15 cellular contexts compared by ENCODE assay signal in the genomic region with DNA sequence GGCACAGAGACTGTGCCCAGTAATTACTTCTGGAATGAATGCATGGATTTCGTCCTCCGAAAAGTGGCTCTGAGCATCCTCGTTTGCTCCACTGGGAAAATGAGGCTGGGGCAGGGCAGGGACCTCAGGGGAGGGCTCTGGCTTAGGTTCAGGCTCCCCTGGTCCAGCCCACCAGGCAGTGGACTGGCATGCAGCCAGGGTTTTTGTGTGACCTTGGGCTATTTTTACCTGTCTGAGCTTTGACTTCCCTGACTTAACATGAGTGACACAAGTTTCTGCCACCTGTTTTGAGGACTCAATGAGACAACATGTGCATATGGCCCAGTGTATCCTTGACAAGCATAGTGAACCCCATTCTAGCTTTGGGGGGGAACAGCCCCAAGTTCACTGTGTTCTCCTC. TPM values are rescaled to one million over a fixed set of nuclear protein-coding genes. Genes with fewer than 3 reads are reported as not detected.
A peak's percentile ranks its signal among the peaks of the same experiment; 100 is the strongest.
DNase-seq lines count a peak whose midpoint lies in the region; ATAC-seq, FAIRE-seq and TF ChIP-seq lines count a peak whose summit lies in the region.
"Had no signal": no experiment of that assay in that cellular context is flagged by ENCODE, and none has a peak within 500 bp of the region (broad histone marks: within the 10 kb centered on the region; RNA-seq: fewer than 3 reads in every experiment).

No MANE protein-coding gene starts in this region.

- no peak overlapping the region for H3K27ac Mint-ChIP-seq in T-helper 17 cell
- H3K27ac Mint-ChIP-seq: naive thymus-derived CD4-positive, alpha-beta T cell had no signal

- H3K9me3 ChIP-seq in T-helper 17 cell (ENCODE audit: control insufficient read depth, low read length, poor library complexity, severe bottlenecking) = no peaks in the 10 kb centered on the region
- no peaks in the 10 kb centered on the region for H3K9me3 ChIP-seq in muscle layer of colon (ENCODE audit: low read length)
- no peaks in the 10 kb centered on the region for H3K9me3 ChIP-seq in upper lobe of right lung
- H3K9me3 ChIP-seq: colonic mucosa had no signal

- peaks cover 15% of the 10 kb centered on the region for H3K4me1 Mint-ChIP-seq in T-helper 17 cell

- no peak for TF ChIP-seq CTCF in upper lobe of right lung (IDR thresholded peaks at IDR 0.05)

- H3K27me3 Mint-ChIP-seq in T-helper 17 cell = no peaks in the 10 kb centered on the region
- H3K27me3 Mint-ChIP-seq: activated CD4-positive, alpha-beta memory T cell treated with anti-CD3 and anti-CD28 coated beads for 36 hours; naive thymus-derived CD4-positive, alpha-beta T cell had no signal

- peak overlapping the region; percentile 77 for H3K4me3 Mint-ChIP-seq in T-helper 17 cell
- H3K4me3 Mint-ChIP-seq: activated CD4-positive, alpha-beta memory T cell treated with anti-CD3 and anti-CD28 coated beads for 36 hours had no signal

- peaks cover 6% of the 10 kb centered on the region for H3K36me3 Mint-ChIP-seq in T-helper 17 cell (ENCODE audit: low read depth)

- H3K9ac ChIP-seq in muscle layer of colon (ENCODE audit: low read length) = no peak overlapping the region

- ATAC-seq in Right ventricle myocardium inferior (no peak), Right ventricle myocardium superior (ENCODE audit: poor library complexity) (no peak), T-helper 17 cell (no peak), upper lobe of right lung (no peak)

- H3K27me3 ChIP-seq in muscle layer of colon (ENCODE audit: control insufficient read depth in 1 of 2, insufficient read depth in 2 of 2, low read length in 2 of 2) = no peaks in the 10 kb centered on the region
- no peaks in the 10 kb centered on the region for H3K27me3 ChIP-seq in upper lobe of right lung
- H3K27me3 ChIP-seq: colonic mucosa had no signal

- peaks cover 14% of the 10 kb centered on the region for H3K4me1 ChIP-seq in muscle layer of colon (ENCODE audit: insufficient read depth, low read length)
- H3K4me1 ChIP-seq in upper lobe of right lung = peaks cover 20% of the 10 kb centered on the region

- DNase-seq in Right ventricle myocardium inferior (ENCODE audit: missing footprints) (peak; percentile 37), Right ventricle myocardium superior (no peak), T-helper 17 cell (no peak), upper lobe of right lung (no peak), G401 (ENCODE audit: low spot score) (no peak), GM19239 (ENCODE audit: insufficient read length, low spot score) (no peak)
- DNase-seq in central memory CD4-positive, alpha-beta T cell = no peak
- DNase-seq: activated CD4-positive, alpha-beta memory T cell treated with anti-CD3 and anti-CD28 coated beads for 36 hours; colonic mucosa; GDM1; naive thymus-derived CD4-positive, alpha-beta T cell; NCI-H2107; T-helper 2 cell had no signal

- intact Hi-C loops in Right ventricle myocardium inferior (cut with DNase I) (no loop called here), Right ventricle myocardium superior (cut with DNase I) (no loop called here), upper lobe of right lung (cut with DNase I) (no loop called here)

- H3K4me3 ChIP-seq in muscle layer of colon (ENCODE audit: low read depth in 1 of 2, low read length in 2 of 2) = peak overlapping the region; percentile 34 to 76
- peak overlapping the region; percentile 34 for H3K4me3 ChIP-seq in upper lobe of right lung

- H3K27ac ChIP-seq in muscle layer of colon (ENCODE audit: low read depth, low read length) (no peak overlapping the region), upper lobe of right lung (no peak overlapping the region)
- H3K27ac ChIP-seq: colonic mucosa had no signal

- in situ Hi-C loops in G401 (cut with HindIII; ENCODE audit: low sequenced_read_pairs) = no loop called here

- H3K36me3 ChIP-seq in muscle layer of colon (ENCODE audit: insufficient read depth, low read length) = no peaks in the 10 kb centered on the region
- H3K36me3 ChIP-seq in upper lobe of right lung = peaks cover 8% of the 10 kb centered on the region
- H3K36me3 ChIP-seq: colonic mucosa had no signal

- FAIRE-seq in GM19239 (lab: Jason Lieb, UNC) = no peak
- FAIRE-seq: islet of Langerhans had no signal

RNA-seq across cellular contexts. Expression of gene EDN2, which starts 32.6 kb away (rescaled TPM):
- not detected for total RNA-seq in Right ventricle myocardium inferior
- total RNA-seq in Right ventricle myocardium superior = 0.27 TPM
- total RNA-seq in T-helper 17 cell = under 1 TPM in 1 of 2 donors, not detected in 1; 0.37 TPM
- not detected for total RNA-seq in upper lobe of right lung
- 1.8 and 2.2 TPM in 2 replicates for total RNA-seq in G401 (2014; rRNA removed; shearing (Covaris generic))
- total RNA-seq: activated CD4-positive, alpha-beta memory T cell treated with anti-CD3 and anti-CD28 coated beads for 36 hours; naive thymus-derived CD4-positive, alpha-beta T cell had no signal
